In the genomic region with DNA sequence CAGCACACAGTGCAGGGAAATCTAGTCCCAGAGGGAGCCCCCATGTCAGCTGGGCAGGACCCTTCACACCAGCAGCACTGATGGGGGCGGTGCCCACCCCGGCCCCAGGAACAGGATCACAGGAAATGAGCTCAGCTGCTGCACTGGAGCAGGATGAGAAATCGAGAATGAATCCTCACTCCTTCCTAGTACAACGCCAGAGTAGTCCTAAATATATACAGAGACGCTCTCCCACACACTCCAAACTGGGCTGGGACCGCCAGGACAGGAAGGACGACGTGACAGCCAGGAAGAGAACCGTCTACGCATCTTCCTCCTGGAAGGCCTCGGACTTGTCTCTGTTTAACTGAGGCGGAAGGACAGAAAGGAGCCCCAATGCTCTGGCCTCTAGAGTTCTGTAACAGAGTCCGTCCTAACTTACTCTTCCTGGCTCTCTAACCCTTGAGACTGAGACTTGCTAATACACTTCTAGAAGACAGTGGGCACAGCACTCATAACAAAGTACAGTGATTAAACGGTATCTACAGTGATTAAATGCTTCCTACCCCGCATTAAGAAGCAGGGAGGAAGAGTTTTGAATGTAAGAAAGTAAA, we compare ENCODE assay signal across 10 cellular contexts. TPM values are rescaled to one million over a fixed set of nuclear protein-coding genes. Genes with fewer than 3 reads are reported as not detected.
DNase-seq lines count a peak whose midpoint lies in the region; ATAC-seq and TF ChIP-seq lines count a peak whose summit lies in the region.
"Had no signal": no experiment of that assay in that cellular context is flagged by ENCODE, and none has a peak within 500 bp of the region (broad histone marks: within the 10 kb centered on the region; RNA-seq: fewer than 3 reads in every experiment).

No MANE protein-coding gene starts in this region.

- H3K4me3 ChIP-seq in BLaER1 treated with 17β-estradiol and CSF1 and Interleukin-3, amounts not matched to agents 10 nM and 100 nM, result peak overlapping the region in 3 of 10 experiments; percentile 7 to 39 (median 33); a peak in 2 of 20 replicates
- H3K4me3 ChIP-seq in SJSA1 (no peak overlapping the region), fibroblast of pulmonary artery (replicated peaks; ENCODE audit: low read depth, low read length) (peak overlapping the region; percentile 48)

- H3K27me3 Mint-ChIP-seq in osteocyte (ENCODE audit: unreplicated experiment), result no peaks in the 10 kb centered on the region

- peak overlapping the region; percentile 68 to 89 (median 79) for H3K4me2 ChIP-seq in BLaER1 treated with 17β-estradiol and CSF1 and Interleukin-3, amounts not matched to agents 10 nM and 100 nM

- peaks cover 0 to 37% (median 6%) of the 10 kb centered on the region in 11 experiments; a peak in 10 of 22 replicates for H4K20me1 ChIP-seq in BLaER1 treated with 17β-estradiol and CSF1 and Interleukin-3, amounts not matched to agents 10 nM and 100 nM

- H3K27ac Mint-ChIP-seq in osteocyte (ENCODE audit: unreplicated experiment), result peak overlapping the region; percentile 98

- H3K9ac ChIP-seq in BLaER1 treated with 17β-estradiol and CSF1 and Interleukin-3, amounts not matched to agents 10 nM and 100 nM, result peak overlapping the region in 10 of 11 experiments; percentile 8 to 65 (median 38); a peak in 11 of 22 replicates

- DNase-seq in SJSA1 (ENCODE audit: low read depth in 1 of 2, low spot score in 2 of 2), result peak; percentile 62 to 69
- DNase-seq in fibroblast of pulmonary artery (ENCODE audit: low read depth), result peak; percentile 84
- no peak for DNase-seq in osteocyte (ENCODE audit: extremely low spot score, unreplicated experiment)
- no peak for DNase-seq in KG1 (lab: John Stamatoyannopoulos, UW)
- no peak for DNase-seq in activated naive CD4-positive, alpha-beta T cell (lab: John Stamatoyannopoulos, UW)
- DNase-seq in DMS 273 treated with DMSO at 0.1 percent for 48 hours (lab: John Stamatoyannopoulos, UW), result no peak
- DNase-seq: activated CD8-positive, alpha-beta memory T cell treated with anti-CD3 and anti-CD28 coated beads, Interleukin-2, amount 50 U/mL, for 4 hours; NCI-H774 had no signal

- H3K27ac ChIP-seq in BLaER1 treated with 17β-estradiol and CSF1 and Interleukin-3, amounts not matched to agents 10 nM and 100 nM, result peak overlapping the region in 9 of 11 experiments; percentile 3 to 59 (median 52); a peak in 16 of 22 replicates
- peak overlapping the region; percentile 66 for H3K27ac ChIP-seq in SJSA1

- no peak for TF ChIP-seq CTCF in fibroblast of pulmonary artery (IDR thresholded peaks at IDR 0.05; ENCODE audit: low read length, missing control alignments)
- no peak for TF ChIP-seq CTCF in osteocyte (IDR thresholded peaks at IDR 0.05)

- H3K4me1 Mint-ChIP-seq in osteocyte (ENCODE audit: unreplicated experiment), result peaks cover 47% of the 10 kb centered on the region

- H3K9me3 ChIP-seq in BLaER1 treated with 17β-estradiol and CSF1 and Interleukin-3, amounts not matched to agents 10 nM and 100 nM (replicated peaks in 1 of 11), result peaks cover 0 to 13% (median 8%) of the 10 kb centered on the region in 11 experiments; a peak in 9 of 22 replicates
- no peaks in the 10 kb centered on the region for H3K9me3 ChIP-seq in SJSA1 (replicated peaks)

- peaks cover 39 to 52% (median 45%) of the 10 kb centered on the region in 10 experiments for H3K4me1 ChIP-seq in BLaER1 treated with 17β-estradiol and CSF1 and Interleukin-3, amounts not matched to agents 10 nM and 100 nM
- H3K4me1 ChIP-seq in SJSA1 (replicated peaks), result peaks cover 77% of the 10 kb centered on the region

- H3K9me3 Mint-ChIP-seq in osteocyte (ENCODE audit: unreplicated experiment), result no peaks in the 10 kb centered on the region

- H3K36me3 Mint-ChIP-seq in osteocyte (ENCODE audit: unreplicated experiment), result peaks cover 3% of the 10 kb centered on the region

- no peaks in the 10 kb centered on the region for H3K27me3 ChIP-seq in BLaER1 treated with 17β-estradiol and CSF1 and Interleukin-3, amounts not matched to agents 10 nM and 100 nM
- no peaks in the 10 kb centered on the region for H3K27me3 ChIP-seq in SJSA1 (replicated peaks)

- ATAC-seq in HG02884 (IDR thresholded peaks at IDR 0.05; ENCODE audit: unreplicated experiment), result no peak

- no peaks in the 10 kb centered on the region for H3K36me3 ChIP-seq in BLaER1 treated with 17β-estradiol and CSF1 and Interleukin-3, amounts not matched to agents 10 nM and 100 nM
- H3K36me3 ChIP-seq in SJSA1, result peaks cover 7% of the 10 kb centered on the region

- H3K4me3 Mint-ChIP-seq in osteocyte (ENCODE audit: unreplicated experiment), result peak overlapping the region; percentile 66

RNA-seq across cellular contexts. Expression of gene CDC42BPB, which starts 33.4 kb away (rescaled TPM):
- total RNA-seq in SJSA1 (2014; rRNA removed; shearing (Covaris generic)), result 53.4 and 56.5 TPM in 2 replicates
- total RNA-seq in osteocyte, result 99.0 and 102 TPM in 2 replicates

Comparison
In these comparisons a context has a peak if more than half of its experiments do, and no peak if none do; other contexts are left out.
1. DNase-seq: peak in SJSA1 (2 of 2) and fibroblast of pulmonary artery (single experiment); none in osteocyte (single experiment), KG1 (single experiment), activated naive CD4-positive, alpha-beta T cell (0 of 4) and DMS 273 treated with DMSO at 0.1 percent for 48 hours (single experiment).